Comparison of ENCODE assay signal across 10 cellular contexts in the genomic region with DNA sequence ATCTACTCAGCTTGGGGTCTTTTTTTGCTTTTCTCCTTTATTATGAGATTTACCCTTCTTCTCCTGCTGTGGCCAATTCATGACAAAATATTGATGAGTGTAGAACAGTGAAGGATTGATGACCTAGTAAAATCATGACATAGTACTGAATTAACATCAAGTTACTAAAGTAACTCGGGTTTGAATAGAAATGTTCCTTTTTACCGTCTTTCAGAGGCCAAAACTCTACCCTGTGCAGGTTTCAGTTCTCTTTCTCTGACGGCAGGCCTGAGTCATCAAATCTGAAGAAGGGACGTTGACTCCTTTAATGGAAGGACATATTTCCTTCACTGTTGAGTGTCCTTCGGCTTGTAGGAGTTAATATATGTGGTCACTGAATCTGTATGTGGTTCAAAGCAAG.
DNase-seq lines count a peak whose midpoint lies in the region; ATAC-seq and TF ChIP-seq lines count a peak whose summit lies in the region.
"Had no signal": no experiment of that assay in that cellular context is flagged by ENCODE, and none has a peak within 500 bp of the region (broad histone marks: within the 10 kb centered on the region; RNA-seq: fewer than 3 reads in every experiment).

No MANE protein-coding gene starts in this region.

- no peaks in the 10 kb centered on the region for H3K27me3 Mint-ChIP-seq in dendritic cell treated with granulocyte-macrophage colony-stimulating factor and Interleukin-4, amounts not matched to agents 40 ng/mL and 50 ng/mL, for 4 days

- no peaks in the 10 kb centered on the region for H3F3A ChIP-seq in smooth muscle cell (ENCODE audit: low read depth)

- H3K4me1 ChIP-seq in smooth muscle cell (ENCODE audit: low read depth): no peaks in the 10 kb centered on the region

- H2AFZ ChIP-seq in smooth muscle cell (ENCODE audit: low read depth): no peak overlapping the region

- no peak overlapping the region for H3K9ac ChIP-seq in smooth muscle cell (ENCODE audit: low read depth)

- DNase-seq in GM12865 (ENCODE audit: low read depth) (peak; percentile 77), NCI-H2029 (lab: John Stamatoyannopoulos, UW) (no peak), smooth muscle cell (lab: John Stamatoyannopoulos, UW; ENCODE audit: unreplicated experiment) (no peak)
- no peak for DNase-seq in activated CD4-positive, CD25-positive, alpha-beta regulatory T cell (lab: John Stamatoyannopoulos, UW)
- no peak for DNase-seq in stimulated activated CD4-positive, alpha-beta T cell treated with anti-CD3 and anti-CD28 coated beads, Interleukin-4, amount 100 ng/mL, for 4 hours
- DNase-seq: NCI-H1048 had no signal

- H3K4me3 Mint-ChIP-seq in dendritic cell treated with granulocyte-macrophage colony-stimulating factor and Interleukin-4, amounts not matched to agents 40 ng/mL and 50 ng/mL, for 4 days: peak overlapping the region; percentile 23
- H3K4me3 Mint-ChIP-seq: nephron had no signal

- 88% methylated on average over 5 of the region's 5 CpGs for WGBS in smooth muscle cell (ENCODE audit: low lambda C conversion rate)

- H3K27ac Mint-ChIP-seq in dendritic cell treated with granulocyte-macrophage colony-stimulating factor and Interleukin-4, amounts not matched to agents 40 ng/mL and 50 ng/mL, for 4 days: peak overlapping the region; percentile 92

- peaks cover 23% of the 10 kb centered on the region for H3K79me2 ChIP-seq in smooth muscle cell (ENCODE audit: low read depth)

- H3K4me2 ChIP-seq in smooth muscle cell: no peak overlapping the region

- intact Hi-C loops in dendritic cell treated with granulocyte-macrophage colony-stimulating factor and Interleukin-4, amounts not matched to agents 40 ng/mL and 50 ng/mL, for 4 days (cut with micrococcal nuclease): loop anchor here (2.0 kb wide), 1 partner anchor 14 kb away; no protein-coding TSS in a partner anchor

- H3K9me3 ChIP-seq in smooth muscle cell (replicated peaks; ENCODE audit: low read depth): no peaks in the 10 kb centered on the region

- no peak overlapping the region for H3K27ac ChIP-seq in smooth muscle cell (ENCODE audit: low read depth)

- no peak for TF ChIP-seq CTCF in GM12865 (IDR thresholded peaks at IDR 0.05; ENCODE audit: insufficient read depth, low read depth, low read length, missing control alignments)
- TF ChIP-seq CTCF in smooth muscle cell (IDR thresholded peaks at IDR 0.05; ENCODE audit: borderline replicate concordance, insufficient read depth, poor library complexity, severe bottlenecking): no peak

- peaks cover 17% of the 10 kb centered on the region for H3K36me3 ChIP-seq in smooth muscle cell (ENCODE audit: low read depth)

- ATAC-seq in GM19468 (IDR thresholded peaks at IDR 0.05; ENCODE audit: extremely low read depth, unreplicated experiment) (peak; percentile 80), HG03175 (IDR thresholded peaks at IDR 0.05; ENCODE audit: unreplicated experiment) (peak; percentile 93)

- H3K27me3 ChIP-seq in smooth muscle cell (ENCODE audit: low read depth): no peaks in the 10 kb centered on the region

- no peaks in the 10 kb centered on the region for H3K9me3 Mint-ChIP-seq in dendritic cell treated with granulocyte-macrophage colony-stimulating factor and Interleukin-4, amounts not matched to agents 40 ng/mL and 50 ng/mL, for 4 days
- H3K9me3 Mint-ChIP-seq: nephron had no signal

- H3K4me1 Mint-ChIP-seq in dendritic cell treated with granulocyte-macrophage colony-stimulating factor and Interleukin-4, amounts not matched to agents 40 ng/mL and 50 ng/mL, for 4 days (ENCODE audit: low read depth): peaks cover 70% of the 10 kb centered on the region
- H3K4me1 Mint-ChIP-seq: nephron had no signal

- peaks cover 68% of the 10 kb centered on the region for H4K20me1 ChIP-seq in smooth muscle cell (ENCODE audit: low read depth)

- peaks cover 96% of the 10 kb centered on the region for H3K36me3 Mint-ChIP-seq in dendritic cell treated with granulocyte-macrophage colony-stimulating factor and Interleukin-4, amounts not matched to agents 40 ng/mL and 50 ng/mL, for 4 days (ENCODE audit: low read depth)

- H3K4me3 ChIP-seq in GM12865 (ENCODE audit: low read depth, low read length): no peak overlapping the region
- no peak overlapping the region for H3K4me3 ChIP-seq in smooth muscle cell
